28 cellular contexts compared by ENCODE assay signal in genomic region chr1:1191734-1192133, GRCh38. TPM values are rescaled to one million over a fixed set of nuclear protein-coding genes. Genes with fewer than 3 reads are reported as not detected.
"Had no signal": no experiment of that assay in that cellular context is flagged by ENCODE, and none has a peak within 500 bp of the region (broad histone marks: within the 10 kb centered on the region; RNA-seq: fewer than 3 reads in every experiment).

No MANE protein-coding gene starts in this region.

- H3K4me3 Mint-ChIP-seq: natural killer cell; stimulated activated memory B cell treated with anti-CD40 and anti-IgM and Interleukin-4, amounts not matched to agents 10 μg/mL and 1 μg/mL and 100 μg/mL, for 72 hours; type B pancreatic cell had no signal

- H3K36me3 Mint-ChIP-seq: natural killer cell, type B pancreatic cell had no signal

- H3K27ac Mint-ChIP-seq: natural killer cell; stimulated activated memory B cell treated with anti-CD40 and anti-IgM and Interleukin-4, amounts not matched to agents 10 μg/mL and 1 μg/mL and 100 μg/mL, for 72 hours; type B pancreatic cell had no signal

- H3K4me1 Mint-ChIP-seq: natural killer cell had no signal

- ATAC-seq: foreskin keratinocyte; gastroesophageal sphincter; heart right ventricle; left colon; lower lobe of right lung; natural killer cell; psoas muscle; right cardiac atrium; stimulated activated memory B cell treated with anti-CD40 and anti-IgM and Interleukin-4, amounts not matched to agents 10 μg/mL and 1 μg/mL and 100 μg/mL, for 72 hours; stimulated activated naive CD8-positive, alpha-beta T cell treated with anti-CD3 and anti-CD28 coated beads, Interleukin-15, Interleukin-2, amounts not matched to agents 100 U/mL and 50 U/mL, for 24 hours had no signal

- DNase-seq: dorsolateral prefrontal cortex; effector CD4-positive, alpha-beta T cell; foreskin keratinocyte; glutamatergic neuron; heart right ventricle; hippocampal formation; kidney glomerular epithelial cell; left ventricle myocardium inferior; lower lobe of right lung; natural killer cell; occipital lobe; psoas muscle; sigmoid colon; stimulated activated CD4-positive, alpha-beta T cell treated with anti-CD3 and anti-CD28 coated beads, Interleukin-2, amount 100 ng/mL, for 24 hours; stimulated activated CD4-positive, alpha-beta T cell treated with anti-CD3 and anti-CD28 coated beads, Interleukin-4, amount 100 ng/mL, for 24 hours; stimulated activated naive CD8-positive, alpha-beta T cell treated with anti-CD3 and anti-CD28 coated beads, Interleukin-15, Interleukin-2, amounts not matched to agents 100 U/mL and 50 U/mL, for 24 hours; substantia nigra; testis; tibial artery had no signal

RNA-seq across cellular contexts. Expression of gene TNFRSF18, which starts 14.7 kb away (rescaled TPM):
- total RNA-seq: left ventricle myocardium inferior, myocyte, occipital lobe, testis, urinary bladder had no signal

RNA-seq across cellular contexts. Expression of gene TTLL10, which starts 18.1 kb away (rescaled TPM):
- total RNA-seq: foreskin keratinocyte, left ventricle myocardium inferior, myocyte, occipital lobe, right cardiac atrium, sigmoid colon, skeletal muscle tissue, urinary bladder had no signal

RNA-seq across cellular contexts. Expression of gene TNFRSF4, which starts 22.2 kb away (rescaled TPM):
- total RNA-seq: foreskin keratinocyte, myocyte, occipital lobe, renal cortical epithelial cell had no signal
